Comparison of ENCODE assay signal across 21 cellular contexts in the genomic region with DNA sequence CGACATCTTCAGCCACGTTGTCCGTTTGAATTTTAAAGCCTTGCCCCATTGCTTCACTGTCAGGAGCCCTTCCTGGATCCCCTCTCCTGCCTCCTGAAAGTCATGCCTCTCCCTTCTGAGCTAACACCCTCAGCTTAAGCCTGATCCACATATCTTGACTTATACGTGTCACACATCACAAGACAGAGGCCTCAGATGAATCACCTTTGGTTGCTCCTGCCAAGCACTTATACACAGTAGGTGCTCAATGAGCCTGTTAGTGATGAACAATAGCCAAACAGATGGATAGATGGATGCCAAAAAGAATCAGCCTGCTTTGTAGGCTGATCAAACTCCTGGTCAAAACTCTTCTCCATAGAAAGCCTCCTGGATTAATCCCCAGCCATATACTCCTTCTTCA. TPM values are rescaled to one million over a fixed set of nuclear protein-coding genes. Genes with fewer than 3 reads are reported as not detected.
DNase-seq lines count a peak whose midpoint lies in the region; ATAC-seq and TF ChIP-seq lines count a peak whose summit lies in the region.
"Had no signal": no experiment of that assay in that cellular context is flagged by ENCODE, and none has a peak within 500 bp of the region (broad histone marks: within the 10 kb centered on the region; RNA-seq: fewer than 3 reads in every experiment).

No MANE protein-coding gene starts in this region.

- 84 to 94% (median 90%) methylated on average over 4 of the region's 4 CpGs for WGBS in ovary, 3 donors

- no peaks in the 10 kb centered on the region for H3K9me3 Mint-ChIP-seq in activated T-helper 17 cell treated with anti-CD3 and anti-CD28 coated beads, Interleukin-2, amount 50 U/mL, for 72 hours
- H3K9me3 Mint-ChIP-seq: endodermal cell, nephron had no signal

- no peaks in the 10 kb centered on the region for H3K4me1 Mint-ChIP-seq in activated T-helper 17 cell treated with anti-CD3 and anti-CD28 coated beads, Interleukin-2, amount 50 U/mL, for 72 hours
- H3K4me1 Mint-ChIP-seq: nephron had no signal

- no peak for ATAC-seq in activated T-helper 17 cell treated with anti-CD3 and anti-CD28 coated beads, Interleukin-2, amount 50 U/mL, for 72 hours (replicated peaks)
- no peak for ATAC-seq in GM19328 (IDR thresholded peaks at IDR 0.05; ENCODE audit: unreplicated experiment)
- ATAC-seq in HG03469 (IDR thresholded peaks at IDR 0.05; ENCODE audit: unreplicated experiment) = no peak
- ATAC-seq in lower lobe of right lung = no peak
- ATAC-seq: SK-N-SH treated with all-trans-retinoic acid at 6 μM for 48 hours had no signal

- no peak overlapping the region for H3K27ac ChIP-seq in ovary
- H3K27ac ChIP-seq in lower lobe of right lung = no peak overlapping the region
- H3K27ac ChIP-seq: colonic mucosa, parathyroid adenoma, WERI-Rb-1 had no signal

- H3K27me3 ChIP-seq in ovary (no peaks in the 10 kb centered on the region), lower lobe of right lung (ENCODE audit: low read depth) (no peaks in the 10 kb centered on the region)
- H3K27me3 ChIP-seq: colonic mucosa, sigmoid colon had no signal

- TF ChIP-seq EP300 in Ishikawa (IDR thresholded peaks at IDR 0.05; ENCODE audit: borderline replicate concordance) = peak; percentile 66; the same call in 1 of the 2 replicates
- TF ChIP-seq EP300 in ovary (IDR thresholded peaks at IDR 0.05) = no peak

- H3K4me3 Mint-ChIP-seq in activated T-helper 17 cell treated with anti-CD3 and anti-CD28 coated beads, Interleukin-2, amount 50 U/mL, for 72 hours = no peak overlapping the region
- H3K4me3 Mint-ChIP-seq: endodermal cell, nephron had no signal

- H3K9me3 ChIP-seq in ovary = no peaks in the 10 kb centered on the region
- H3K9me3 ChIP-seq in lower lobe of right lung = no peaks in the 10 kb centered on the region
- H3K9me3 ChIP-seq: colonic mucosa, sigmoid colon had no signal

- intact Hi-C loops in ovary (cut with DNase I) (no loop called here), lower lobe of right lung (cut with DNase I) (no loop called here)

- H3K27me3 Mint-ChIP-seq in activated T-helper 17 cell treated with anti-CD3 and anti-CD28 coated beads, Interleukin-2, amount 50 U/mL, for 72 hours = no peaks in the 10 kb centered on the region

- no peak for TF ChIP-seq CTCF in ovary (IDR thresholded peaks at IDR 0.05)
- TF ChIP-seq CTCF in lower lobe of right lung (IDR thresholded peaks at IDR 0.05) = no peak

- H3K36me3 Mint-ChIP-seq in activated T-helper 17 cell treated with anti-CD3 and anti-CD28 coated beads, Interleukin-2, amount 50 U/mL, for 72 hours (ENCODE audit: low read depth) = no peaks in the 10 kb centered on the region

- H3K36me3 ChIP-seq in ovary = no peaks in the 10 kb centered on the region
- no peaks in the 10 kb centered on the region for H3K36me3 ChIP-seq in lower lobe of right lung
- H3K36me3 ChIP-seq: colonic mucosa, sigmoid colon, WERI-Rb-1 had no signal

- TF ChIP-seq RAD21 in Ishikawa (IDR thresholded peaks at IDR 0.05; ENCODE audit: low read depth) = no peak

- H3K4me3 ChIP-seq in ovary = no peak overlapping the region
- H3K4me3 ChIP-seq in lower lobe of right lung = no peak overlapping the region
- H3K4me3 ChIP-seq: colonic mucosa, sigmoid colon had no signal

- H3K4me1 ChIP-seq in ovary (ENCODE audit: insufficient read depth) = no peaks in the 10 kb centered on the region
- H3K4me1 ChIP-seq in lower lobe of right lung = no peaks in the 10 kb centered on the region
- H3K4me1 ChIP-seq: colonic mucosa, parathyroid adenoma had no signal

- TF ChIP-seq POLR2A in ovary (IDR thresholded peaks at IDR 0.05) = no peak

- peak; percentile 28 for DNase-seq in Daoy (ENCODE audit: low read depth)
- DNase-seq in iris pigment epithelial cell (ENCODE audit: low read depth) = peak; percentile 16
- no peak for DNase-seq in ovary
- DNase-seq in lower lobe of right lung = no peak
- DNase-seq: activated CD4-positive, alpha-beta T cell treated with anti-CD3 and anti-CD28 coated beads, Interleukin-2, amount 50 U/mL, for 1 hour; activated CD8-positive, alpha-beta memory T cell treated with anti-CD3 and anti-CD28 coated beads, Interleukin-2, amount 50 U/mL, for 4 hours; activated effector memory CD4-positive, alpha-beta T cell treated with Interleukin-2 at 50 U/mL for 16 hours; C1 segment of cervical spinal cord; colonic mucosa; NCI-H1092 treated with DMSO at 0.1 percent for 48 hours; NCI-H2029 treated with DMSO at 0.1 percent for 48 hours; WERI-Rb-1 had no signal

- H3K27ac Mint-ChIP-seq in activated T-helper 17 cell treated with anti-CD3 and anti-CD28 coated beads, Interleukin-2, amount 50 U/mL, for 72 hours = peak overlapping the region; percentile 29
- H3K27ac Mint-ChIP-seq: endodermal cell, nephron had no signal

TF ChIP-seq in Ishikawa, 13 proteins besides CTCF, POLR2A, EP300 and RAD21:
- TF ChIP-seq FOXM1 (IDR thresholded peaks at IDR 0.05; ENCODE audit: borderline replicate concordance, low read depth) (no peak), NFIC (IDR thresholded peaks at IDR 0.05) (peak; percentile 73), TCF12 (IDR thresholded peaks at IDR 0.05; ENCODE audit: low read depth) (peak; percentile 52; the same call in 1 of the 2 replicates)
- TF ChIP-seq, protein P1, sequence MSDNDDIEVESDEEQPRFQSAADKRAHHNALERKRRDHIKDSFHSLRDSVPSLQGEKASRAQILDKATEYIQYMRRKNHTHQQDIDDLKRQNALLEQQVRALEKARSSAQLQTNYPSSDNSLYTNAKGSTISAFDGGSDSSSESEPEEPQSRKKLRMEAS (IDR thresholded peaks at IDR 0.05) = no peak

RNA-seq across cellular contexts. Expression of gene PITPNM3, which starts 31.8 kb away (rescaled TPM):
- total RNA-seq in Daoy (2014; rRNA removed; shearing (Covaris generic)) = 0.33 and 0.51 TPM in 2 replicates
- 1 to 10 TPM in 1 of 2 donors, under 1 TPM in 1; 0.73 to 1.4 TPM for total RNA-seq in activated T-helper 17 cell treated with anti-CD3 and anti-CD28 coated beads, Interleukin-2, amount 50 U/mL, for 72 hours
- total RNA-seq in ovary (10 to 100 TPM; 10.0 to 68.7 (median 30.3) TPM), lower lobe of right lung (12.3 TPM)
- 10 to 100 TPM; 10.3 to 12.8 TPM for polyA plus RNA-seq in ovary

Comparison
In these comparisons a context has a peak if more than half of its experiments do, and no peak if none do; other contexts are left out.
1. DNase-seq: peak in Daoy (single experiment) and iris pigment epithelial cell (single experiment); none in ovary (0 of 5) and lower lobe of right lung (single experiment).